ENCODE assay signal across 1 cellular context in the genomic region with DNA sequence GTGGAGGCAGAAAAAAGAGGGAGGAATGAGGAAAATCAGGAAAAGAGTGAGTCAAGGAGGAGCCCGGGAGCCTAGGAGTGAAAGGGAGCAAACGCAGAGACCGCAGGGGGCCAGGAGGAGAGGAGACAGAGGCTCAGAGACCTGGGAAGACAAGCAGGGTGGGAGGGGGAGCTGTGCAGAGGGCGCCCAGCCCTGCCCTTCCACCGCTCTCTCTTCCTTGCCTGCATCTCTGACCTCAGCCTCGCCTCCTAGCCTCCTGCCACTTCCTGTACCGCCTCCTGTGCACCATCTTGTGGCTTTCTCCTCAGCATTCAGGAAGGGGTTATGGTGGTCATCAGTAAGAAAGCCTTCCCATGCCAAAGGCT.
TF ChIP-seq lines count a peak whose summit lies in the region.

No MANE protein-coding gene starts in this region.

TF ChIP-seq in HepG2, 621 proteins besides CTCF, POLR2A, EP300 and RAD21:
- TF ChIP-seq, protein P1, sequence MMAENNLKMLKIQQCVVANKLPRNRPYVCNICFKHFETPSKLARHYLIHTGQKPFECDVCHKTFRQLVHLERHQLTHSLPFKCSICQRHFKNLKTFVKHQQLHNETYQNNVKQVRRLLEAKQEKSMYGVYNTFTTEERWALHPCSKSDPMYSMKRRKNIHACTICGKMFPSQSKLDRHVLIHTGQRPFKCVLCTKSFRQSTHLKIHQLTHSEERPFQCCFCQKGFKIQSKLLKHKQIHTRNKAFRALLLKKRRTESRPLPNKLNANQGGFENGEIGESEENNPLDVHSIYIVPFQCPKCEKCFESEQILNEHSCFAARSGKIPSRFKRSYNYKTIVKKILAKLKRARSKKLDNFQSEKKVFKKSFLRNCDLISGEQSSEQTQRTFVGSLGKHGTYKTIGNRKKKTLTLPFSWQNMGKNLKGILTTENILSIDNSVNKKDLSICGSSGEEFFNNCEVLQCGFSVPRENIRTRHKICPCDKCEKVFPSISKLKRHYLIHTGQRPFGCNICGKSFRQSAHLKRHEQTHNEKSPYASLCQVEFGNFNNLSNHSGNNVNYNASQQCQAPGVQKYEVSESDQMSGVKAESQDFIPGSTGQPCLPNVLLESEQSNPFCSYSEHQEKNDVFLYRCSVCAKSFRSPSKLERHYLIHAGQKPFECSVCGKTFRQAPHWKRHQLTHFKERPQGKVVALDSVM (CRISPR knock-in tag; IDR thresholded peaks at IDR 0.05): peak; percentile 29; the same call in 1 of the 2 replicates
- TF ChIP-seq ZNF772 (CRISPR knock-in tag; IDR thresholded peaks at IDR 0.05): no peak
- no peak for TF ChIP-seq RFX3 (CRISPR knock-in tag; IDR thresholded peaks at IDR 0.05)
- TF ChIP-seq ZNF746 (CRISPR knock-in tag; IDR thresholded peaks at IDR 0.05): 0 out of 2 replicates have a peak, but pooled peaks have one; percentile 15
- TF ChIP-seq ZNF619 (CRISPR knock-in tag; IDR thresholded peaks at IDR 0.05): no peak
- no peak for TF ChIP-seq FLYWCH1 (CRISPR knock-in tag; IDR thresholded peaks at IDR 0.05)
- TF ChIP-seq ZNF672 (CRISPR knock-in tag; IDR thresholded peaks at IDR 0.05): no peak
- no peak for TF ChIP-seq ZNF333 (CRISPR knock-in tag; IDR thresholded peaks at IDR 0.05; ENCODE audit: borderline replicate concordance)
